ENCODE assay signal across 15 cellular contexts in genomic region chr1:53376742-53377437, GRCh38. TPM values are rescaled to one million over a fixed set of nuclear protein-coding genes. Genes with fewer than 3 reads are reported as not detected.
DNase-seq lines count a peak whose midpoint lies in the region; ATAC-seq, FAIRE-seq and TF ChIP-seq lines count a peak whose summit lies in the region.
"Had no signal": no experiment of that assay in that cellular context is flagged by ENCODE, and none has a peak within 500 bp of the region (broad histone marks: within the 10 kb centered on the region; RNA-seq: fewer than 3 reads in every experiment).

No MANE protein-coding gene starts in this region.

- no peak overlapping the region for H3K27ac ChIP-seq in endodermal cell (ENCODE audit: low read depth, low read length)
- H3K27ac ChIP-seq: Peyer's patch, thoracic aorta had no signal

- peaks cover 18% of the 10 kb centered on the region for H3K4me1 Mint-ChIP-seq in endodermal cell
- H3K4me1 Mint-ChIP-seq in type B pancreatic cell (ENCODE audit: unreplicated experiment): peaks cover 10% of the 10 kb centered on the region
- H3K4me1 Mint-ChIP-seq: natural killer cell had no signal

- ATAC-seq in GM18907 (IDR thresholded peaks at IDR 0.05; ENCODE audit: unreplicated experiment): no peak
- ATAC-seq: activated T-cell treated with anti-CD3 and anti-CD28 coated beads, Interleukin-2, amount 50 U/mL, for 72 hours; natural killer cell had no signal

- TF ChIP-seq CTCF in endodermal cell (conservative IDR thresholded peaks at IDR 0.05) (no peak), type B pancreatic cell (conservative IDR thresholded peaks at IDR 0.05) (no peak)

- no peak overlapping the region for H3K9ac ChIP-seq in endodermal cell (ENCODE audit: extremely low read depth, low read length, poor library complexity, severe bottlenecking)

- H3K36me3 Mint-ChIP-seq in endodermal cell (ENCODE audit: low read depth) (no peaks in the 10 kb centered on the region), type B pancreatic cell (no peaks in the 10 kb centered on the region)
- H3K36me3 Mint-ChIP-seq: natural killer cell had no signal

- FAIRE-seq in RCC 7860 (lab: Jason Lieb, UNC): no peak

- H3K4me3 Mint-ChIP-seq in endodermal cell (no peak overlapping the region), type B pancreatic cell (no peak overlapping the region)
- H3K4me3 Mint-ChIP-seq: activated T-cell treated with anti-CD3 and anti-CD28 coated beads, Interleukin-2, amount 50 U/mL, for 72 hours; natural killer cell had no signal

- 82 to 100% methylated on average over 3 to 13 of the region's 14 CpGs for WGBS in endodermal cell (ENCODE audit: insufficient coverage in 1 of 2, insufficient read length in 1 of 2), 2 experiments

- H3K4me1 ChIP-seq in endodermal cell (ENCODE audit: control insufficient read depth, insufficient read depth, low read length): no peaks in the 10 kb centered on the region
- H3K4me1 ChIP-seq: Peyer's patch had no signal

- H3K9me3 Mint-ChIP-seq in endodermal cell (no peaks in the 10 kb centered on the region), type B pancreatic cell (no peaks in the 10 kb centered on the region)
- H3K9me3 Mint-ChIP-seq: activated T-cell treated with anti-CD3 and anti-CD28 coated beads, Interleukin-2, amount 50 U/mL, for 72 hours; natural killer cell had no signal

- H3K4me3 ChIP-seq in endodermal cell (ENCODE audit: low read length): no peak overlapping the region
- H3K4me3 ChIP-seq: Peyer's patch, thoracic aorta had no signal

- H3K27me3 Mint-ChIP-seq in endodermal cell (ENCODE audit: insufficient read depth): peaks cover 47% of the 10 kb centered on the region
- peaks cover 26% of the 10 kb centered on the region for H3K27me3 Mint-ChIP-seq in type B pancreatic cell

- H3K27me3 ChIP-seq in endodermal cell (ENCODE audit: control insufficient read depth, insufficient read depth, low read length, poor library complexity, severe bottlenecking): peaks cover 7% of the 10 kb centered on the region
- H3K27me3 ChIP-seq: Peyer's patch had no signal

- no peaks in the 10 kb centered on the region for H3K9me3 ChIP-seq in endodermal cell (ENCODE audit: control insufficient read depth, low read length)
- H3K9me3 ChIP-seq: Peyer's patch, thoracic aorta had no signal

- peaks cover 5% of the 10 kb centered on the region for H3K36me3 ChIP-seq in endodermal cell (ENCODE audit: control insufficient read depth, insufficient read depth, low read length)
- H3K36me3 ChIP-seq: Peyer's patch, thoracic aorta had no signal

- H3K27ac Mint-ChIP-seq in endodermal cell (no peak overlapping the region), type B pancreatic cell (no peak overlapping the region)
- H3K27ac Mint-ChIP-seq: activated T-cell treated with anti-CD3 and anti-CD28 coated beads, Interleukin-2, amount 50 U/mL, for 72 hours; natural killer cell had no signal

- peak; percentile 3 for DNase-seq in activated gamma-delta T cell treated with Interleukin-2 at 50 U/mL for 16 hours
- DNase-seq in activated gamma-delta T cell (lab: John Stamatoyannopoulos, UW): no peak
- DNase-seq in NCI-H345 treated with DMSO at 0.1 percent for 48 hours (lab: John Stamatoyannopoulos, UW; ENCODE audit: unreplicated experiment): peak; percentile 70
- peak; percentile 59 for DNase-seq in endodermal cell
- DNase-seq in type B pancreatic cell (ENCODE audit: extremely low spot score, unreplicated experiment): peak; percentile 36
- DNase-seq in RCC 7860 (ENCODE audit: low spot score): no peak
- DNase-seq in activated CD4-positive, alpha-beta T cell treated with anti-CD3 and anti-CD28 coated beads for 48 hours: no peak
- DNase-seq: activated CD4-positive, alpha-beta T cell treated with anti-CD3 and anti-CD28 coated beads for 1 hour; activated T-cell treated with anti-CD3 and anti-CD28 coated beads, Interleukin-2, amount 50 U/mL, for 72 hours; AML-193; hypothalamus; natural killer cell had no signal

RNA-seq across cellular contexts. Expression of gene LRP8, which starts 49.0 kb away (rescaled TPM):
- total RNA-seq in endodermal cell: 10 to 100 TPM; 29.1 to 39.6 TPM
- 35.6 TPM for polyA plus RNA-seq in endodermal cell (2013, experiment 1 of 2)
- polyA plus RNA-seq in endodermal cell (2013, experiment 2 of 2): 29.0 TPM
- 7.1 and 16.5 TPM in 2 replicates for total RNA-seq in type B pancreatic cell (ENCODE audit: low replicate concordance)

Comparison
In these comparisons a context has a peak if more than half of its experiments do, and no peak if none do; other contexts are left out.
1. DNase-seq: peak in activated gamma-delta T cell treated with Interleukin-2 at 50 U/mL for 16 hours (single experiment), NCI-H345 treated with DMSO at 0.1 percent for 48 hours (single experiment), endodermal cell (single experiment) and type B pancreatic cell (single experiment); none in activated gamma-delta T cell (single experiment), RCC 7860 (single experiment) and activated CD4-positive, alpha-beta T cell treated with anti-CD3 and anti-CD28 coated beads for 48 hours (single experiment).